Comparison of ENCODE assay signal across 24 cellular contexts in the genomic region with DNA sequence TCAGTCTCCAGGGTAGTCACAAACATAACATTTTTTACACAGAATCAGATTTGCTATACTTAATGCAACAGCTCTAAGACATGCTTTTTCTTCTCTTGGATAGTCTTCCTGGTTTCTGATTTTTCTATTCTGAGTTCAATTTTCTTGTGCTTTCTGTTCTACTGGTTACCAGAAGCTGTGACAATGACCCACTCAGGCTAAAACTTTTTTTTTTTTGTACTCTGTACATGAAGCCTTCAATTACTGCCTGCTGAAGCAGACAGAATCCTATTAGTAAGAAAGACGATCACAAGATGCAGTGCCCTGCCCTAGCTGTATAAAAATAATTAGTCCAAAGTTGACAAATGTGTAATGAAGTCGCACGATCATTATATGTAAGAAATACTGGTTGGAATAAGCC.
"Had no signal": no experiment of that assay in that cellular context is flagged by ENCODE, and none has a peak within 500 bp of the region (broad histone marks: within the 10 kb centered on the region; RNA-seq: fewer than 3 reads in every experiment).

No MANE protein-coding gene starts in this region.

- H3K4me1 Mint-ChIP-seq: activated CD8-positive, alpha-beta memory T cell treated with anti-CD3 and anti-CD28 coated beads, Interleukin-2, amount 10 ng/mL, durations not matched to agents 7 days and 5 days; activated naive CD8-positive, alpha-beta T cell treated with anti-CD3 and anti-CD28 coated beads for 36 hours; IgD-negative memory B cell; WTC11 had no signal

- H3K27me3 Mint-ChIP-seq: activated CD8-positive, alpha-beta memory T cell treated with anti-CD3 and anti-CD28 coated beads, Interleukin-2, amount 10 ng/mL, durations not matched to agents 7 days and 5 days; activated naive CD8-positive, alpha-beta T cell treated with anti-CD3 and anti-CD28 coated beads for 36 hours; IgD-negative memory B cell had no signal

- H3K36me3 Mint-ChIP-seq: activated naive CD8-positive, alpha-beta T cell treated with anti-CD3 and anti-CD28 coated beads for 36 hours; WTC11 had no signal

- H3K27ac Mint-ChIP-seq: activated CD8-positive, alpha-beta memory T cell treated with anti-CD3 and anti-CD28 coated beads, Interleukin-2, amount 10 ng/mL, durations not matched to agents 7 days and 5 days; activated naive CD4-positive, alpha-beta T cell treated with anti-CD3 and anti-CD28 coated beads for 36 hours; activated naive CD8-positive, alpha-beta T cell treated with anti-CD3 and anti-CD28 coated beads for 36 hours; T-helper 1 cell treated with Interleukin-12 subunit alpha and Interleukin-12 subunit beta and Interleukin-4 antibody, amounts not matched to agents 30 μg/mL and 1 μg/mL, for 36 hours; WTC11 had no signal

- H3K4me3 Mint-ChIP-seq: activated CD8-positive, alpha-beta memory T cell treated with anti-CD3 and anti-CD28 coated beads, Interleukin-2, amount 10 ng/mL, durations not matched to agents 7 days and 5 days; activated naive CD4-positive, alpha-beta T cell treated with anti-CD3 and anti-CD28 coated beads for 36 hours; activated naive CD8-positive, alpha-beta T cell treated with anti-CD3 and anti-CD28 coated beads for 36 hours; activated T-cell treated with anti-CD3 and anti-CD28 coated beads, Interleukin-2, amount 50 U/mL, for 4 hours; IgD-negative memory B cell; T-helper 1 cell treated with Interleukin-12 subunit alpha and Interleukin-12 subunit beta and Interleukin-4 antibody, amounts not matched to agents 30 μg/mL and 1 μg/mL, for 36 hours; WTC11 had no signal

- H3K27me3 ChIP-seq: breast epithelium, SJSA1 had no signal

- H3K27ac ChIP-seq: breast epithelium, SJSA1 had no signal

- H3K9me3 Mint-ChIP-seq: activated naive CD4-positive, alpha-beta T cell treated with anti-CD3 and anti-CD28 coated beads for 36 hours; activated naive CD8-positive, alpha-beta T cell treated with anti-CD3 and anti-CD28 coated beads for 36 hours; activated T-cell treated with anti-CD3 and anti-CD28 coated beads, Interleukin-2, amount 50 U/mL, for 4 hours; IgD-negative memory B cell; T-helper 1 cell treated with Interleukin-12 subunit alpha and Interleukin-12 subunit beta and Interleukin-4 antibody, amounts not matched to agents 30 μg/mL and 1 μg/mL, for 36 hours; WTC11 had no signal

- DNase-seq: activated CD4-positive, alpha-beta T cell treated with anti-CD3 and anti-CD28 coated beads for 48 hours; activated CD4-positive, alpha-beta T cell treated with anti-CD3 and anti-CD28 coated beads, Interleukin-2, amount 50 U/mL, for 48 hours; activated CD4-positive, CD25-positive, alpha-beta regulatory T cell treated with anti-CD3 and anti-CD28 coated beads, Interleukin-2, amount 50 U/mL, for 72 hours; activated CD8-positive, alpha-beta memory T cell treated with anti-CD3 and anti-CD28 coated beads, Interleukin-2, amount 10 ng/mL, durations not matched to agents 7 days and 5 days; activated gamma-delta T cell; activated naive CD4-positive, alpha-beta T cell treated with anti-CD3 and anti-CD28 coated beads for 36 hours; activated naive CD8-positive, alpha-beta T cell treated with anti-CD3 and anti-CD28 coated beads for 36 hours; activated T-cell treated with anti-CD3 and anti-CD28 coated beads, Interleukin-2, amount 50 U/mL, for 4 hours; anterior cingulate cortex; central memory CD4-positive, alpha-beta T cell; KG1; NCI-H1048; NCI-H1694 treated with DMSO at 0.1 percent for 48 hours; NCI-H2029 treated with DMSO at 0.1 percent for 48 hours; NCI-H446 treated with DMSO at 0.1 percent for 48 hours; NCI-H526; PC-3; SHP77; T-helper 9 cell had no signal
